9 cellular contexts compared by ENCODE assay signal in genomic region chrX:134604701-134605271, GRCh38. TPM values are rescaled to one million over a fixed set of nuclear protein-coding genes. Genes with fewer than 3 reads are reported as not detected.
DNase-seq lines count a peak whose midpoint lies in the region; ATAC-seq and TF ChIP-seq lines count a peak whose summit lies in the region.
"Had no signal": no experiment of that assay in that cellular context is flagged by ENCODE, and none has a peak within 500 bp of the region (broad histone marks: within the 10 kb centered on the region; RNA-seq: fewer than 3 reads in every experiment).

No MANE protein-coding gene starts in this region.

- peak; percentile 11 for DNase-seq in GM03348 (ENCODE audit: low spot score)
- DNase-seq in NCI-H2171 (lab: John Stamatoyannopoulos, UW), result peak; percentile 84
- DNase-seq in body of pancreas, result peak; percentile 43 to 74 (median 62)
- DNase-seq in neural crest cell (ENCODE audit: low read depth, low spot score), result no peak
- DNase-seq in inferior parietal cortex (ENCODE audit: extremely low spot score), result no peak

- peaks cover 3% of the 10 kb centered on the region for H3K4me1 ChIP-seq in body of pancreas
- H3K4me1 ChIP-seq: parathyroid adenoma had no signal

- peaks cover 3% of the 10 kb centered on the region for H3K36me3 Mint-ChIP-seq in neural crest cell (ENCODE audit: low read depth)

- H3K4me3 Mint-ChIP-seq in neural crest cell, result peak overlapping the region; percentile 50

- no peaks in the 10 kb centered on the region for H3K9me3 ChIP-seq in body of pancreas

- H3K27ac ChIP-seq in body of pancreas, result no peak overlapping the region
- H3K27ac ChIP-seq: parathyroid adenoma had no signal

- H3K27me3 ChIP-seq in body of pancreas, result no peaks in the 10 kb centered on the region

- H3K36me3 ChIP-seq in body of pancreas (replicated peaks in 1 of 2; ENCODE audit: insufficient read depth in 1 of 2, low read depth in 2 of 2), result no peaks in the 10 kb centered on the region

- TF ChIP-seq POLR2A in body of pancreas (IDR thresholded peaks at IDR 0.05) (no peak), GM18505 (IDR thresholded peaks at IDR 0.05; ENCODE audit: borderline replicate concordance, extremely low read depth, insufficient read depth, insufficient read length) (no peak)

- H3K9me3 Mint-ChIP-seq in neural crest cell, result peaks cover 17% of the 10 kb centered on the region

- no peaks in the 10 kb centered on the region for H3K27me3 Mint-ChIP-seq in neural crest cell (ENCODE audit: low read depth)

- peak overlapping the region; percentile 97 for H3K27ac Mint-ChIP-seq in neural crest cell (ENCODE audit: unreplicated experiment)

- 29 to 33% methylated on average over 3 of the region's 3 CpGs for WGBS in body of pancreas, 2 donors

- intact Hi-C loops in body of pancreas (cut with DNase I), result no loop called here

- ATAC-seq in body of pancreas (no peak), HG02870 (IDR thresholded peaks at IDR 0.05; ENCODE audit: unreplicated experiment) (no peak), GM21619 (IDR thresholded peaks at IDR 0.05; ENCODE audit: unreplicated experiment) (no peak), GM18505 (IDR thresholded peaks at IDR 0.05; ENCODE audit: unreplicated experiment) (no peak)

- TF ChIP-seq CTCF in body of pancreas (IDR thresholded peaks at IDR 0.05) (no peak), neural crest cell (conservative IDR thresholded peaks at IDR 0.05) (no peak)

- no peak overlapping the region for H3K4me3 ChIP-seq in body of pancreas

- peaks cover 15% of the 10 kb centered on the region for H3K4me1 Mint-ChIP-seq in neural crest cell

RNA-seq across cellular contexts. Expression of gene PLAC1, which starts 53.5 kb away (rescaled TPM):
- total RNA-seq in body of pancreas (not detected), neural crest cell (not detected in 2 replicates)

Comparison
In these comparisons a context has a peak if more than half of its experiments do, and no peak if none do; other contexts are left out.
1. DNase-seq: peak in GM03348 (single experiment), NCI-H2171 (single experiment) and body of pancreas (4 of 4); none in neural crest cell (single experiment) and inferior parietal cortex (single experiment).